ENCODE assay signal across 17 cellular contexts in genomic region chr12:54824402-54824801, GRCh38. TPM values are rescaled to one million over a fixed set of nuclear protein-coding genes. Genes with fewer than 3 reads are reported as not detected.
DNase-seq lines count a peak whose midpoint lies in the region; TF ChIP-seq lines count a peak whose summit lies in the region.
"Had no signal": no experiment of that assay in that cellular context is flagged by ENCODE, and none has a peak within 500 bp of the region (broad histone marks: within the 10 kb centered on the region; RNA-seq: fewer than 3 reads in every experiment).

No MANE protein-coding gene starts in this region.

- no peak overlapping the region for H3K4me3 ChIP-seq in Jurkat, Clone E6-1 (ENCODE audit: low read length)
- H3K4me3 ChIP-seq: sigmoid colon, upper lobe of left lung had no signal

- H3K36me3 Mint-ChIP-seq in chondrocyte (ENCODE audit: low read depth) (no peaks in the 10 kb centered on the region), progenitor cell of endocrine pancreas (ENCODE audit: insufficient read depth) (no peaks in the 10 kb centered on the region)
- H3K36me3 Mint-ChIP-seq: stimulated activated memory B cell treated with anti-CD40 and anti-IgM and Interleukin-4, amounts not matched to agents 10 μg/mL and 1 μg/mL and 100 μg/mL, for 72 hours had no signal

- no peak overlapping the region for H3K27ac Mint-ChIP-seq in chondrocyte (ENCODE audit: unreplicated experiment)
- no peak overlapping the region for H3K27ac Mint-ChIP-seq in progenitor cell of endocrine pancreas
- H3K27ac Mint-ChIP-seq: activated CD4-positive, alpha-beta memory T cell treated with anti-CD3 and anti-CD28 coated beads, Interleukin-2, amount 10 ng/mL, durations not matched to agents 7 days and 5 days; stimulated activated memory B cell treated with anti-CD40 and anti-IgM and Interleukin-4, amounts not matched to agents 10 μg/mL and 1 μg/mL and 100 μg/mL, for 72 hours had no signal

- H3K9me3 Mint-ChIP-seq in chondrocyte (ENCODE audit: low read depth) (peaks cover 13% of the 10 kb centered on the region), progenitor cell of endocrine pancreas (ENCODE audit: low read depth) (peaks cover 4% of the 10 kb centered on the region)
- H3K9me3 Mint-ChIP-seq: activated CD4-positive, alpha-beta memory T cell treated with anti-CD3 and anti-CD28 coated beads, Interleukin-2, amount 10 ng/mL, durations not matched to agents 7 days and 5 days had no signal

- TF ChIP-seq CTCF in chondrocyte (IDR thresholded peaks at IDR 0.05) (peak; percentile 32), progenitor cell of endocrine pancreas (IDR thresholded peaks at IDR 0.05; ENCODE audit: unreplicated experiment) (peak; percentile 51)

- peaks cover 3% of the 10 kb centered on the region for H3K27me3 Mint-ChIP-seq in chondrocyte (ENCODE audit: low read depth)
- H3K27me3 Mint-ChIP-seq in progenitor cell of endocrine pancreas, result no peaks in the 10 kb centered on the region
- H3K27me3 Mint-ChIP-seq: activated CD4-positive, alpha-beta memory T cell treated with anti-CD3 and anti-CD28 coated beads, Interleukin-2, amount 10 ng/mL, durations not matched to agents 7 days and 5 days had no signal

- H3K4me3 Mint-ChIP-seq in chondrocyte (ENCODE audit: unreplicated experiment) (no peak overlapping the region), progenitor cell of endocrine pancreas (ENCODE audit: low read depth) (no peak overlapping the region)
- H3K4me3 Mint-ChIP-seq: activated CD4-positive, alpha-beta memory T cell treated with anti-CD3 and anti-CD28 coated beads, Interleukin-2, amount 10 ng/mL, durations not matched to agents 7 days and 5 days; stimulated activated memory B cell treated with anti-CD40 and anti-IgM and Interleukin-4, amounts not matched to agents 10 μg/mL and 1 μg/mL and 100 μg/mL, for 72 hours had no signal

- peak; percentile 32 for DNase-seq in DMS53 (lab: John Stamatoyannopoulos, UW)
- DNase-seq in DMS53 treated with DMSO at 0.1 percent for 48 hours (lab: John Stamatoyannopoulos, UW; ENCODE audit: unreplicated experiment), result no peak
- DNase-seq in Jurkat, Clone E6-1 (ENCODE audit: low read depth, low spot score), result peak; percentile 6
- no peak for DNase-seq in chondrocyte (ENCODE audit: low spot score)
- DNase-seq in progenitor cell of endocrine pancreas (ENCODE audit: low spot score, unreplicated experiment), result no peak
- DNase-seq in AG08396 (ENCODE audit: low spot score), result no peak
- no peak for DNase-seq in NCI-H774 (lab: John Stamatoyannopoulos, UW)
- no peak for DNase-seq in NCI-H1930 (lab: John Stamatoyannopoulos, UW)
- DNase-seq: 8988T; activated CD4-positive, alpha-beta memory T cell treated with anti-CD3 and anti-CD28 coated beads, Interleukin-2, amount 10 ng/mL, durations not matched to agents 7 days and 5 days; NCI-H345; sigmoid colon; upper lobe of left lung had no signal

- H3K4me1 Mint-ChIP-seq in chondrocyte (ENCODE audit: low read depth), result no peaks in the 10 kb centered on the region
- no peaks in the 10 kb centered on the region for H3K4me1 Mint-ChIP-seq in progenitor cell of endocrine pancreas (ENCODE audit: low read depth)
- H3K4me1 Mint-ChIP-seq: activated CD4-positive, alpha-beta memory T cell treated with anti-CD3 and anti-CD28 coated beads, Interleukin-2, amount 10 ng/mL, durations not matched to agents 7 days and 5 days; stimulated activated memory B cell treated with anti-CD40 and anti-IgM and Interleukin-4, amounts not matched to agents 10 μg/mL and 1 μg/mL and 100 μg/mL, for 72 hours had no signal

RNA-seq across cellular contexts. Expression of gene MUCL1, which starts 29.9 kb away (rescaled TPM):
- not detected for polyA plus RNA-seq in Jurkat, Clone E6-1 (2012; ENCODE audit: insufficient read depth, insufficient read length)
- total RNA-seq in chondrocyte (not detected in 3 replicates), progenitor cell of endocrine pancreas (not detected in 2 replicates)
- total RNA-seq: activated CD4-positive, alpha-beta memory T cell treated with anti-CD3 and anti-CD28 coated beads, Interleukin-2, amount 10 ng/mL, durations not matched to agents 7 days and 5 days; astrocyte; dermis microvascular lymphatic vessel endothelial cell; lung microvascular endothelial cell; sigmoid colon; upper lobe of left lung had no signal

Comparison
In these comparisons a context has a peak if more than half of its experiments do, and no peak if none do; other contexts are left out.
1. DNase-seq: peak in DMS53 (single experiment) and Jurkat, Clone E6-1 (single experiment); none in DMS53 treated with DMSO at 0.1 percent for 48 hours (single experiment), chondrocyte (single experiment), progenitor cell of endocrine pancreas (single experiment), AG08396 (single experiment), NCI-H774 (single experiment) and NCI-H1930 (0 of 2).